ENCODE assay signal across 18 cellular contexts in the genomic region with DNA sequence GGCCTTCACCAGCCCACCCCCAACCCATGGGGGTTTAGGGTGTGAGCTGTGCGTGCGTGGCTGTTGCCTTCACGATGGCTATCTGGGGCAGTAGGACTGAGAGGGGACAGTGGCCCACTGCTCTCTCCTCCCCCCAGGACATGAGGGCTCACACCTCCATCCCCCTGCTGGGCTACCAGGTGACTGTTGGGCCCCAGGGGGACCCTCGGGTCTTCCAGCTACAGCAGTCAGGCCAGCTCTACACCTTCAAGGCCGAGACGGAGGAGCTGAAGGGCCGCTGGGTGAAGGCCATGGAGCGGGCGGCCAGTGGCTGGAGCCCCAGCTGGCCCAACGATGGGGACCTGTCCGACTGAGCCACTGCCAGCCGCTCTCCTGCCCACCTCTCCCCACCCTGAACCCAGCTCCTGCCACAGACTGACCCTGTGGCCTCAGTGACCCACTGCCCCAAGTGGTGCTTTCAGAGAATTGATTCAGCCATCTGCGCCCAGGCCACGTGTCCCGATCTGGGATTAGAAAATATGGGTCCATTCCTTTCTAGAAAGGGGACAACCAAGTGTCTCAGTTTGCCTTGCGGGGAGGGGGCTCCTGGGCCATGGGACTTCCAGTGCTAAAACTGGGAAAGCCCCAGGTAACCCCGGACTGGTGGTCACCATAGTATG. TPM values are rescaled to one million over a fixed set of nuclear protein-coding genes. Genes with fewer than 3 reads are reported as not detected.
"Had no signal": no experiment of that assay in that cellular context is flagged by ENCODE, and none has a peak within 500 bp of the region (broad histone marks: within the 10 kb centered on the region; RNA-seq: fewer than 3 reads in every experiment).

No MANE protein-coding gene starts in this region.

- H3K4me1 ChIP-seq: breast epithelium, right atrium auricular region had no signal

- H3K27me3 ChIP-seq: breast epithelium, neutrophil, right atrium auricular region had no signal

- H3K9me3 ChIP-seq: breast epithelium, neutrophil, right atrium auricular region had no signal

- H3K27me3 Mint-ChIP-seq: activated CD8-positive, alpha-beta memory T cell treated with anti-CD3 and anti-CD28 coated beads, Interleukin-2, amount 10 ng/mL, durations not matched to agents 7 days and 5 days; activated naive CD8-positive, alpha-beta T cell treated with anti-CD3 and anti-CD28 coated beads, Interleukin-2, amount 10 ng/mL, durations not matched to agents 7 days and 5 days; type B pancreatic cell had no signal

- H3K36me3 Mint-ChIP-seq: type B pancreatic cell had no signal

- H3K4me3 ChIP-seq: breast epithelium, right atrium auricular region had no signal

- H3K27ac Mint-ChIP-seq: type B pancreatic cell had no signal

- H3K9me3 Mint-ChIP-seq: activated T-cell treated with anti-CD3 and anti-CD28 coated beads, Interleukin-2, amount 50 U/mL, for 4 hours; type B pancreatic cell had no signal

- ATAC-seq: activated CD8-positive, alpha-beta memory T cell treated with anti-CD3 and anti-CD28 coated beads, Interleukin-2, amount 10 ng/mL, durations not matched to agents 7 days and 5 days; activated T-cell treated with anti-CD3 and anti-CD28 coated beads, Interleukin-2, amount 50 U/mL, for 4 hours had no signal

- DNase-seq: activated CD4-positive, alpha-beta T cell treated with anti-CD3 and anti-CD28 coated beads for 48 hours; activated CD8-positive, alpha-beta memory T cell treated with anti-CD3 and anti-CD28 coated beads, Interleukin-2, amount 10 ng/mL, durations not matched to agents 7 days and 5 days; activated gamma-delta T cell; activated naive CD8-positive, alpha-beta T cell treated with anti-CD3 and anti-CD28 coated beads, Interleukin-2, amount 10 ng/mL, durations not matched to agents 7 days and 5 days; activated T-cell treated with anti-CD3 and anti-CD28 coated beads, Interleukin-2, amount 50 U/mL, for 4 hours; anterior cingulate cortex; hippocampal formation; kidney glomerular epithelial cell; small intestine; stimulated activated naive CD4-positive, alpha-beta T cell; T1000 had no signal

- H3K27ac ChIP-seq: breast epithelium, right atrium auricular region had no signal

- H3K4me3 Mint-ChIP-seq: activated CD8-positive, alpha-beta memory T cell treated with anti-CD3 and anti-CD28 coated beads, Interleukin-2, amount 10 ng/mL, durations not matched to agents 7 days and 5 days; activated naive CD8-positive, alpha-beta T cell treated with anti-CD3 and anti-CD28 coated beads, Interleukin-2, amount 10 ng/mL, durations not matched to agents 7 days and 5 days; activated T-cell treated with anti-CD3 and anti-CD28 coated beads, Interleukin-2, amount 50 U/mL, for 4 hours; type B pancreatic cell had no signal

- FAIRE-seq: small intestine had no signal

- H3K36me3 ChIP-seq: breast epithelium, neutrophil, right atrium auricular region had no signal

RNA-seq across cellular contexts. Expression of a gene that starts 22.5 kb away (rescaled TPM):
- total RNA-seq: dermis microvascular lymphatic vessel endothelial cell, glomerular endothelial cell, myocyte had no signal
